In the genomic region with DNA sequence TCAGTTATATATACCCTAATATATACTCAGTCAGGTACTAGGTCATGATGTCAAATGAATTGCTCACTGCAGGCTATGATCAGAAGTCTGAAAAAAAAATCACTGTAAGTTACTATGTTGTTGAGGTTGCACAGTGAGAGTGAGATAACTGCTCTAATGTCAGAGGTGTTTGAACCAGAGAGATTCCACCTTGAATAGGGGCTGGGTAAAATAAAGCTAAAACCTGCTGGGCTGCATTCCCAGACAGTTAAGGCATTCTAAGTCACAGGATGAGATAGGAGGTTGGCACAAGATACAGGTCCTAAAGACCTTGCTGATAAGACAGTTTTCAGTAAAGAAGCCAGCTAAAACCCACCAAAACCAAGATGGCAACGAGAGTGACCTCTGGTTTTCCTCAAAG, we compare ENCODE assay signal across 26 cellular contexts. TPM values are rescaled to one million over a fixed set of nuclear protein-coding genes. Genes with fewer than 3 reads are reported as not detected.
A peak's percentile ranks its signal among the peaks of the same experiment; 100 is the strongest.
DNase-seq lines count a peak whose midpoint lies in the region; ATAC-seq, FAIRE-seq and TF ChIP-seq lines count a peak whose summit lies in the region.
"Had no signal": no experiment of that assay in that cellular context is flagged by ENCODE, and none has a peak within 500 bp of the region (broad histone marks: within the 10 kb centered on the region; RNA-seq: fewer than 3 reads in every experiment).

No MANE protein-coding gene starts in this region.

- H3K4me1 ChIP-seq in HUES48 (ENCODE audit: control insufficient read depth, insufficient read depth, low read length) (peaks cover 22% of the 10 kb centered on the region), RWPE2 (ENCODE audit: insufficient read depth, poor library complexity, severe bottlenecking) (peaks cover 12% of the 10 kb centered on the region), trophoblast cell (ENCODE audit: control insufficient read depth in 1 of 2, insufficient read depth in 2 of 2, low read length in 2 of 2) (peaks cover 5 to 17% of the 10 kb centered on the region in 2 experiments)

- H3K36me3 ChIP-seq in HUES48 (ENCODE audit: control insufficient read depth, insufficient read depth, low read length) (no peaks in the 10 kb centered on the region), RWPE2 (ENCODE audit: low read depth) (no peaks in the 10 kb centered on the region), trophoblast cell (ENCODE audit: control insufficient read depth in 1 of 2, insufficient read depth in 2 of 2, low read length in 2 of 2) (no peaks in the 10 kb centered on the region)
- H3K36me3 ChIP-seq: lower lobe of right lung, tibial artery had no signal

- H3K4me3 ChIP-seq in HUES48 (ENCODE audit: low read depth, low read length) (peak overlapping the region; percentile 11; the same call in 1 of the 2 replicates), RWPE2 (ENCODE audit: severe bottlenecking) (no peak overlapping the region), trophoblast cell (ENCODE audit: low read depth, low read length) (no peak overlapping the region)
- H3K4me3 ChIP-seq: GM12878, lower lobe of right lung, tibial artery had no signal

- no CpG with 5 or more reads among the region's 1 CpG for WGBS in trophoblast cell (ENCODE audit: extremely low coverage, insufficient coverage, insufficient read length)

- H4K12ac ChIP-seq in trophoblast cell (ENCODE audit: low read depth, low read length): no peak overlapping the region

- H3K27ac ChIP-seq in HUES48 (ENCODE audit: low read depth, low read length) (peak overlapping the region; percentile 33), RWPE2 (ENCODE audit: poor library complexity, severe bottlenecking) (peak overlapping the region; percentile 61), epithelial cell of prostate (peak overlapping the region; percentile 18), trophoblast cell (ENCODE audit: low read depth, low read length) (peak overlapping the region; percentile 98)
- H3K27ac ChIP-seq: lower lobe of right lung, tibial artery had no signal

- no peak overlapping the region for H2AFZ ChIP-seq in trophoblast cell (ENCODE audit: insufficient read depth, low read length, poor library complexity)

- no peak for FAIRE-seq in HTR-8/SVneo (lab: Jason Lieb, UNC)
- FAIRE-seq: endothelial cell of umbilical vein, GM12878 had no signal

- H3K23ac ChIP-seq in trophoblast cell (ENCODE audit: low read length): no peak overlapping the region

- H3K79me1 ChIP-seq in trophoblast cell (ENCODE audit: low read length): peaks cover 24% of the 10 kb centered on the region

- H3K27me3 ChIP-seq in HUES48 (ENCODE audit: control insufficient read depth, insufficient read depth, low read length): no peaks in the 10 kb centered on the region
- no peaks in the 10 kb centered on the region for H3K27me3 ChIP-seq in RWPE2 (ENCODE audit: insufficient read depth, poor library complexity, severe bottlenecking)
- H3K27me3 ChIP-seq in trophoblast cell (ENCODE audit: insufficient read depth, low read length): no peaks in the 10 kb centered on the region
- H3K27me3 ChIP-seq: tibial artery had no signal

- H3K79me2 ChIP-seq in trophoblast cell (ENCODE audit: control insufficient read depth, insufficient read depth, low read length, poor library complexity): peaks cover 2% of the 10 kb centered on the region

- H3K9me3 ChIP-seq in HUES48 (ENCODE audit: control insufficient read depth, insufficient read depth, low read length): no peaks in the 10 kb centered on the region
- H3K9me3 ChIP-seq in RWPE2 (ENCODE audit: severe bottlenecking): no peaks in the 10 kb centered on the region
- H3K9me3 ChIP-seq in trophoblast cell (ENCODE audit: insufficient read depth, low read depth, low read length): no peaks in the 10 kb centered on the region
- H3K9me3 ChIP-seq: lower lobe of right lung, tibial artery had no signal

- H3K18ac ChIP-seq in trophoblast cell (ENCODE audit: low read length): no peak overlapping the region

- no peak overlapping the region for H3K4ac ChIP-seq in trophoblast cell (ENCODE audit: low read depth, low read length)

- peak overlapping the region; percentile 96 for H4K91ac ChIP-seq in trophoblast cell (ENCODE audit: low read depth, low read length)

- no peak overlapping the region for H3K14ac ChIP-seq in trophoblast cell (ENCODE audit: low read length)

- H3K9ac ChIP-seq in HUES48 (ENCODE audit: low read depth, low read length): no peak overlapping the region
- no peak overlapping the region for H3K9ac ChIP-seq in trophoblast cell (ENCODE audit: low read length)

- no peak for TF ChIP-seq CTCF in RWPE2 (IDR thresholded peaks at IDR 0.05; ENCODE audit: poor library complexity, severe bottlenecking)

- no peak overlapping the region for H2AK5ac ChIP-seq in trophoblast cell (ENCODE audit: low read length)

- H2BK12ac ChIP-seq in trophoblast cell (ENCODE audit: low read length): no peak overlapping the region

- H3K4me2 ChIP-seq in trophoblast cell (ENCODE audit: low read length): peak overlapping the region; percentile 30

- no peak for DNase-seq in RWPE2 (ENCODE audit: low spot score)
- DNase-seq in epithelial cell of prostate (ENCODE audit: low read depth, low spot score): no peak
- peak; percentile 94 to 95 for DNase-seq in trophoblast cell
- no peak for DNase-seq in HTR-8/SVneo (ENCODE audit: insufficient read length, low spot score)
- DNase-seq in stimulated activated CD4-positive, alpha-beta T cell treated with anti-CD3 and anti-CD28 coated beads, Interleukin-1b, Interleukin-23, amount 100 ng/mL, for 48 hours: no peak
- DNase-seq: activated CD4-positive, alpha-beta memory T cell treated with anti-CD3 and anti-CD28 coated beads for 36 hours; activated CD4-positive, CD25-positive, alpha-beta regulatory T cell; activated gamma-delta T cell treated with Interleukin-2 at 50 U/mL for 16 hours; CD8-positive, alpha-beta memory T cell; DMS79 treated with DMSO at 0.1 percent for 48 hours; HFFc6; lower lobe of right lung; NCI-H1105; NCI-H2081 treated with DMSO at 0.1 percent for 48 hours; NCI-H510A treated with DMSO at 0.1 percent for 48 hours; occipital lobe; retina; RPMI8226; stimulated activated CD4-positive, alpha-beta T cell treated with anti-CD3 and anti-CD28 coated beads, Interleukin-4, amount 100 ng/mL, for 4 hours; T1000; tibial artery had no signal

- H2BK120ac ChIP-seq in trophoblast cell (ENCODE audit: insufficient read depth, low read length, poor library complexity): peak overlapping the region; percentile 98

- peak overlapping the region; percentile 100 for H2BK5ac ChIP-seq in trophoblast cell (ENCODE audit: low read depth, low read length, poor library complexity)

- ATAC-seq in RWPE2 (ENCODE audit: low read depth) (peak; percentile 58), GM21515 (IDR thresholded peaks at IDR 0.05; ENCODE audit: unreplicated experiment) (no peak), HG02840 (IDR thresholded peaks at IDR 0.05; ENCODE audit: low FRiP score, unreplicated experiment) (no peak)
- ATAC-seq: GM12878 had no signal

- H4K8ac ChIP-seq in trophoblast cell (ENCODE audit: low read depth, low read length): no peak overlapping the region

RNA-seq across cellular contexts. Expression of a gene that starts 10.2 kb away (rescaled TPM):
- 20.9 and 23.0 TPM in 2 replicates for polyA plus RNA-seq in trophoblast cell (2013)

RNA-seq across cellular contexts. Expression of a gene that starts 41.5 kb away (rescaled TPM):
- 13.2 and 13.3 TPM in 2 replicates for polyA plus RNA-seq in trophoblast cell (2013)

Comparison
In these comparisons a context has a peak if more than half of its experiments do, and no peak if none do; other contexts are left out.
1. H3K27ac ChIP-seq: peak in every context shown above with its lines; median percentile 98 in trophoblast cell; 61 in RWPE2; 33 in HUES48; 18 in epithelial cell of prostate.
2. DNase-seq: peak in trophoblast cell (2 of 2); none in RWPE2 (single experiment), epithelial cell of prostate (single experiment), HTR-8/SVneo (single experiment) and stimulated activated CD4-positive, alpha-beta T cell treated with anti-CD3 and anti-CD28 coated beads, Interleukin-1b, Interleukin-23, amount 100 ng/mL, for 48 hours (single experiment).